Comparison of ENCODE assay signal across 8 cellular contexts in genomic region chr15:84748274-84749110, GRCh38. TPM values are rescaled to one million over a fixed set of nuclear protein-coding genes. Genes with fewer than 3 reads are reported as not detected.
DNase-seq lines count a peak whose midpoint lies in the region; TF ChIP-seq lines count a peak whose summit lies in the region.

Gene ZNF592 (plus strand): TSS chr15:84748592. CDS start chr15:84782676, 34,084 bp downstream.

- H3K36me3 ChIP-seq in GM06990 (ENCODE audit: control insufficient read depth, insufficient read depth, low read length) (no peaks in the 10 kb centered on the region), GM23248 (ENCODE audit: low read depth) (no peaks in the 10 kb centered on the region), ascending aorta (no peaks in the 10 kb centered on the region)

- peaks cover 10% of the 10 kb centered on the region; the same call in 1 of the 2 replicates for H4K20me1 ChIP-seq in GM23248 (ENCODE audit: insufficient read depth)

- in situ Hi-C loops in GM23248 (cut with MboI) = no loop called here

- H3K27ac Mint-ChIP-seq in T-helper 2 cell treated with Interferon-gamma antibody and Interleukin-4, amounts not matched to agents 5 μg/mL and 100 μg/mL, for 36 hours = peak within 1 kb of the TSS; percentile 95

- peaks cover 48% of the 10 kb centered on the region for H3K4me1 Mint-ChIP-seq in T-helper 2 cell treated with Interferon-gamma antibody and Interleukin-4, amounts not matched to agents 5 μg/mL and 100 μg/mL, for 36 hours (ENCODE audit: low read depth)

- peak within 1 kb of the TSS; percentile 80 for H3K4me3 ChIP-seq in GM06990 (replicated peaks; ENCODE audit: low read depth, low read length)
- peak within 1 kb of the TSS; percentile 99 for H3K4me3 ChIP-seq in GM23248
- H3K4me3 ChIP-seq in ascending aorta = peak within 1 kb of the TSS; percentile 82 to 94
- H3K4me3 ChIP-seq in retinal pigment epithelial cell (ENCODE audit: low read length) = peak within 1 kb of the TSS; percentile 90

- peaks cover 70% of the 10 kb centered on the region for H3K79me2 ChIP-seq in GM23248 (ENCODE audit: insufficient read depth)

- peak within 1 kb of the TSS; percentile 87 for H2AFZ ChIP-seq in GM23248

- no peaks in the 10 kb centered on the region for H3K27me3 ChIP-seq in GM06990 (replicated peaks; ENCODE audit: control insufficient read depth, insufficient read depth, low read length)
- H3K27me3 ChIP-seq in GM23248 (replicated peaks; ENCODE audit: insufficient read depth) = no peaks in the 10 kb centered on the region
- no peaks in the 10 kb centered on the region for H3K27me3 ChIP-seq in ascending aorta

- H3K36me3 Mint-ChIP-seq in T-helper 2 cell treated with Interferon-gamma antibody and Interleukin-4, amounts not matched to agents 5 μg/mL and 100 μg/mL, for 36 hours (ENCODE audit: low read depth) = peaks cover 33% of the 10 kb centered on the region

- H3K9me3 Mint-ChIP-seq in T-helper 2 cell treated with Interferon-gamma antibody and Interleukin-4, amounts not matched to agents 5 μg/mL and 100 μg/mL, for 36 hours = no peaks in the 10 kb centered on the region

- peak within 1 kb of the TSS; percentile 97 for H3K4me2 ChIP-seq in GM23248 (ENCODE audit: unreplicated experiment)

- H3K9ac ChIP-seq in GM23248 = peak within 1 kb of the TSS; percentile 97

- intact Hi-C loops in ascending aorta (cut with DNase I) = loop anchor here (2.0 kb wide), 4 partner anchors 68 to 176 kb away; partner anchors contain the start of genes ALPK3, NMB and ZSCAN2

- no peak for TF ChIP-seq CTCF in GM06990 (IDR thresholded peaks at IDR 0.05; ENCODE audit: insufficient read depth, low read length, poor library complexity, severe bottlenecking)
- TF ChIP-seq CTCF in LNCAP (IDR thresholded peaks at IDR 0.05) = peak; percentile 38; the same call in 1 of the 2 replicates
- TF ChIP-seq CTCF in ascending aorta (IDR thresholded peaks at IDR 0.05) = peak in 1 of 3 experiments; percentile 89
- TF ChIP-seq CTCF in retinal pigment epithelial cell (conservative IDR thresholded peaks at IDR 0.05; ENCODE audit: low read depth, low read length) = no peak

- H3F3A ChIP-seq in GM23248 (ENCODE audit: insufficient read depth) = peaks cover 22% of the 10 kb centered on the region

- peak within 1 kb of the TSS; percentile 94 for H3K4me3 Mint-ChIP-seq in T-helper 2 cell treated with Interferon-gamma antibody and Interleukin-4, amounts not matched to agents 5 μg/mL and 100 μg/mL, for 36 hours

- H3K27ac ChIP-seq in GM23248 (peak within 1 kb of the TSS; percentile 99), ascending aorta (peak within 1 kb of the TSS; percentile 99)

- H3K4me1 ChIP-seq in GM23248 (ENCODE audit: insufficient read depth) (peaks cover 24% of the 10 kb centered on the region), ascending aorta (peaks cover 7 to 42% of the 10 kb centered on the region in 2 donors)

- WGBS in GM23248 (ENCODE audit: low coverage in 1 of 2, low lambda C conversion rate in 2 of 2, missing lambda C conversion rate in 2 of 2), 2 experiments = 1% methylated on average over 15 to 48 of the region's 127 CpGs

- DNase-seq in GM06990 (ENCODE audit: extremely low read depth, insufficient read length) = peak; percentile 87
- DNase-seq in GM23248 = peak; percentile 88
- peak; percentile 78 for DNase-seq in T-helper 2 cell treated with Interferon-gamma antibody and Interleukin-4, amounts not matched to agents 5 μg/mL and 100 μg/mL, for 36 hours (ENCODE audit: low spot score)
- peak; percentile 24 to 92 for DNase-seq in ascending aorta (ENCODE audit: low spot score in 2 of 2)
- DNase-seq in hepatic stellate cell (ENCODE audit: low spot score) = peak; percentile 78
- DNase-seq in retinal pigment epithelial cell (ENCODE audit: low read depth) = no peak
- DNase-seq in COLO829 (ENCODE audit: low spot score) = no peak

- H3K9me3 ChIP-seq in GM23248 (ENCODE audit: low read depth) (no peaks in the 10 kb centered on the region), ascending aorta (no peaks in the 10 kb centered on the region)

- H3K27me3 Mint-ChIP-seq in T-helper 2 cell treated with Interferon-gamma antibody and Interleukin-4, amounts not matched to agents 5 μg/mL and 100 μg/mL, for 36 hours (ENCODE audit: low read depth) = no peaks in the 10 kb centered on the region

- H3K9me2 ChIP-seq in GM23248 (ENCODE audit: insufficient read depth) = no peaks in the 10 kb centered on the region

RNA-seq across cellular contexts. Expression of gene ZNF592, which starts in this region (rescaled TPM):
- total RNA-seq in GM23248 (2014; rRNA removed; shearing (Covaris generic)) = 9.8 and 11.6 TPM in 2 replicates
- 7.0 and 7.4 TPM in 2 replicates for polyA plus RNA-seq in GM23248 (2016; fragmentation: Nextera tagmentation; extraction: Ambion mirVana)
- total RNA-seq in ascending aorta = 36.1 TPM

Comparison
In these comparisons a context has a peak if more than half of its experiments do, and no peak if none do; other contexts are left out.
1. DNase-seq: peak in GM06990 (single experiment), GM23248 (single experiment), T-helper 2 cell treated with Interferon-gamma antibody and Interleukin-4, amounts not matched to agents 5 μg/mL and 100 μg/mL, for 36 hours (single experiment), ascending aorta (2 of 2) and hepatic stellate cell (single experiment); none in retinal pigment epithelial cell (single experiment) and COLO829 (single experiment).
2. Peak in every context shown above with its lines, with median percentiles within 50 percentile points of each other: H3K4me3 ChIP-seq.